2 cellular contexts compared by ENCODE assay signal in genomic region chr5:107607656-107608368, GRCh38.
TF ChIP-seq lines count a peak whose summit lies in the region.

No MANE protein-coding gene starts in this region.

TF ChIP-seq in HEK293, 187 proteins besides CTCF, POLR2A, EP300 and RAD21 (continued from another document):
- TF ChIP-seq TRIM28 (IDR thresholded peaks at IDR 0.05; ENCODE audit: borderline replicate concordance, low read length) = peak; percentile 21; the same call in 1 of the 2 replicates
- TF ChIP-seq ZBTB20 (tag by site-specific recombination; IDR thresholded peaks at IDR 0.05) = 0 out of 2 replicates have a peak, but pooled peaks have one; percentile 22
- TF ChIP-seq ZSCAN16 (tag by site-specific recombination; IDR thresholded peaks at IDR 0.05) = no peak
- 0 out of 2 replicates have a peak, but pooled peaks have one; percentile 12 for TF ChIP-seq ZBTB17 (tag by site-specific recombination; IDR thresholded peaks at IDR 0.05)
- TF ChIP-seq ZNF366 (tag by site-specific recombination; conservative IDR thresholded peaks at IDR 0.05) = peak; percentile 49; the same call in 1 of the 2 replicates
- peak; percentile 71 for TF ChIP-seq ZBTB44 (tag by site-specific recombination; IDR thresholded peaks at IDR 0.05)
- TF ChIP-seq ZNF629 (tag by site-specific recombination; IDR thresholded peaks at IDR 0.05) = peak; percentile 61

TF ChIP-seq in WTC11, 78 proteins besides CTCF, POLR2A, EP300 and RAD21 (continued from another document):
- no peak for TF ChIP-seq HMGXB4 (CRISPR knock-in tag; IDR thresholded peaks at IDR 0.05)
- TF ChIP-seq FOXP4 (CRISPR knock-in tag; IDR thresholded peaks at IDR 0.05) = no peak
